ENCODE assay signal across 31 cellular contexts in the genomic region with DNA sequence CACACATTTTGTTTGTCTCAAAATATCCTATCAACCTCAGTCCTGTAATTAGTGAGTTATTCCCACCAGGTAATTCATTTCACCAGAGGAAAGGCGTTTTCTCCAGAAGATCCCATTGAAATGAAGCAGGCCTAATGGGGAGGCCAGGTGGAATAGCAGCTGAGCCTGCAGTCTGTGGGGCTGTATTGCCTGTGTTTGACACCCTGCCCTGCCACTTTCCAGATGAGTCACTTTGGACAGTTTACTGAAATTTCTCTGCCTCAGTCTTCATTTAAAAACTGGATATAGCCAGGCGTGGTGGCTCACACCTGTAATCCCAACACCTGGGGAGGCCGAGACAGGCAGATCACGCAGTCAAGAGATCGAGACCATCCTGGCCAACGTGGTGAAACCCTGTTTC.
"Had no signal": no experiment of that assay in that cellular context is flagged by ENCODE, and none has a peak within 500 bp of the region (broad histone marks: within the 10 kb centered on the region; RNA-seq: fewer than 3 reads in every experiment).

No MANE protein-coding gene starts in this region.

- H3K27ac Mint-ChIP-seq: activated B cell treated with CpG ODN at 0.5 μM for 24 hours; activated CD8-positive, alpha-beta memory T cell treated with anti-CD3 and anti-CD28 coated beads, Interleukin-2, amount 10 ng/mL, durations not matched to agents 7 days and 5 days; activated CD8-positive, alpha-beta T cell treated with anti-CD3 and anti-CD28 coated beads for 36 hours; activated naive CD4-positive, alpha-beta T cell treated with anti-CD3 and anti-CD28 coated beads, Interleukin-2, amount 10 ng/mL, durations not matched to agents 7 days and 5 days; activated naive CD4-positive, alpha-beta T cell treated with anti-CD3 and anti-CD28 coated beads, Interleukin-2, amount 50 U/mL, for 72 hours; activated naive CD8-positive, alpha-beta T cell treated with anti-CD3 and anti-CD28 coated beads, Interleukin-2, amount 10 ng/mL, durations not matched to agents 7 days and 5 days; activated T-cell treated with anti-CD3 and anti-CD28 coated beads, Interleukin-2, amount 50 U/mL, for 24 hours; activated T-cell treated with anti-CD3 and anti-CD28 coated beads, Interleukin-2, amount 50 U/mL, for 72 hours; brain; T-cell; T-helper 1 cell treated with Interleukin-12 subunit alpha and Interleukin-12 subunit beta and Interleukin-4 antibody, amounts not matched to agents 30 μg/mL and 1 μg/mL, for 36 hours had no signal

- H3K27me3 Mint-ChIP-seq: activated CD8-positive, alpha-beta T cell treated with anti-CD3 and anti-CD28 coated beads for 36 hours; activated T-cell treated with anti-CD3 and anti-CD28 coated beads, Interleukin-2, amount 50 U/mL, for 24 hours; brain; T-cell had no signal

- H3K4me3 ChIP-seq: ascending aorta, breast epithelium, cardiac muscle cell, colonic mucosa, esophagus muscularis mucosa had no signal

- H3K27me3 ChIP-seq: ascending aorta, breast epithelium, cardiac muscle cell, colonic mucosa, esophagus muscularis mucosa had no signal

- ATAC-seq: activated CD4-positive, CD25-positive, alpha-beta regulatory T cell treated with anti-CD3 and anti-CD28 coated beads, Interleukin-2, amount 50 U/mL, for 24 hours; activated CD8-positive, alpha-beta memory T cell treated with anti-CD3 and anti-CD28 coated beads, Interleukin-2, amount 10 ng/mL, durations not matched to agents 7 days and 5 days; activated CD8-positive, alpha-beta T cell treated with anti-CD3 and anti-CD28 coated beads for 36 hours; activated naive CD4-positive, alpha-beta T cell treated with anti-CD3 and anti-CD28 coated beads, Interleukin-2, amount 50 U/mL, for 72 hours; activated T-cell treated with anti-CD3 and anti-CD28 coated beads, Interleukin-2, amount 50 U/mL, for 72 hours; T-cell had no signal

- H3K27ac ChIP-seq: ascending aorta, breast epithelium, cardiac muscle cell, colonic mucosa, esophagus muscularis mucosa, WERI-Rb-1 had no signal

- H3K9me3 ChIP-seq: ascending aorta, breast epithelium, colonic mucosa, esophagus muscularis mucosa had no signal

- DNase-seq: activated B cell treated with CpG ODN at 0.5 μM for 24 hours; activated CD4-positive, alpha-beta T cell treated with anti-CD3 and anti-CD28 coated beads for 48 hours; activated CD4-positive, alpha-beta T cell treated with anti-CD3 and anti-CD28 coated beads, Interleukin-2, amount 50 U/mL, for 1 hour; activated CD4-positive, alpha-beta T cell treated with anti-CD3 and anti-CD28 coated beads, Interleukin-2, amount 50 U/mL, for 48 hours; activated CD8-positive, alpha-beta memory T cell treated with anti-CD3 and anti-CD28 coated beads, Interleukin-2, amount 10 ng/mL, durations not matched to agents 7 days and 5 days; activated CD8-positive, alpha-beta memory T cell treated with anti-CD3 and anti-CD28 coated beads, Interleukin-2, amount 50 U/mL, for 4 hours; activated CD8-positive, alpha-beta T cell treated with anti-CD3 and anti-CD28 coated beads for 36 hours; activated gamma-delta T cell; activated naive CD4-positive, alpha-beta T cell; activated naive CD4-positive, alpha-beta T cell treated with anti-CD3 and anti-CD28 coated beads, Interleukin-2, amount 10 ng/mL, durations not matched to agents 7 days and 5 days; activated naive CD8-positive, alpha-beta T cell treated with anti-CD3 and anti-CD28 coated beads, Interleukin-2, amount 10 ng/mL, durations not matched to agents 7 days and 5 days; activated T-cell treated with anti-CD3 and anti-CD28 coated beads for 4 hours; activated T-cell treated with anti-CD3 and anti-CD28 coated beads, Interleukin-2, amount 50 U/mL, for 24 hours; activated T-cell treated with anti-CD3 and anti-CD28 coated beads, Interleukin-2, amount 50 U/mL, for 72 hours; central memory CD4-positive, alpha-beta T cell; cerebellar nuclear complex; colonic mucosa; effector CD8-positive, alpha-beta T cell; foreskin melanocyte; SW 1271; T-cell; T1000; WERI-Rb-1 had no signal

- H3K4me1 Mint-ChIP-seq: activated B cell treated with CpG ODN at 0.5 μM for 24 hours; activated CD8-positive, alpha-beta memory T cell treated with anti-CD3 and anti-CD28 coated beads, Interleukin-2, amount 10 ng/mL, durations not matched to agents 7 days and 5 days; activated naive CD4-positive, alpha-beta T cell treated with anti-CD3 and anti-CD28 coated beads, Interleukin-2, amount 10 ng/mL, durations not matched to agents 7 days and 5 days; activated naive CD8-positive, alpha-beta T cell treated with anti-CD3 and anti-CD28 coated beads, Interleukin-2, amount 10 ng/mL, durations not matched to agents 7 days and 5 days had no signal

- H3K4me3 Mint-ChIP-seq: activated B cell treated with CpG ODN at 0.5 μM for 24 hours; activated CD8-positive, alpha-beta memory T cell treated with anti-CD3 and anti-CD28 coated beads, Interleukin-2, amount 10 ng/mL, durations not matched to agents 7 days and 5 days; activated CD8-positive, alpha-beta T cell treated with anti-CD3 and anti-CD28 coated beads for 36 hours; activated naive CD4-positive, alpha-beta T cell treated with anti-CD3 and anti-CD28 coated beads, Interleukin-2, amount 10 ng/mL, durations not matched to agents 7 days and 5 days; activated naive CD8-positive, alpha-beta T cell treated with anti-CD3 and anti-CD28 coated beads, Interleukin-2, amount 10 ng/mL, durations not matched to agents 7 days and 5 days; activated T-cell treated with anti-CD3 and anti-CD28 coated beads, Interleukin-2, amount 50 U/mL, for 24 hours; activated T-cell treated with anti-CD3 and anti-CD28 coated beads, Interleukin-2, amount 50 U/mL, for 72 hours; brain; T-cell; T-helper 1 cell treated with Interleukin-12 subunit alpha and Interleukin-12 subunit beta and Interleukin-4 antibody, amounts not matched to agents 30 μg/mL and 1 μg/mL, for 36 hours had no signal

- H3K9me3 Mint-ChIP-seq: activated B cell treated with CpG ODN at 0.5 μM for 24 hours; activated CD8-positive, alpha-beta T cell treated with anti-CD3 and anti-CD28 coated beads for 36 hours; activated naive CD4-positive, alpha-beta T cell treated with anti-CD3 and anti-CD28 coated beads, Interleukin-2, amount 10 ng/mL, durations not matched to agents 7 days and 5 days; activated naive CD4-positive, alpha-beta T cell treated with anti-CD3 and anti-CD28 coated beads, Interleukin-2, amount 50 U/mL, for 72 hours; activated T-cell treated with anti-CD3 and anti-CD28 coated beads, Interleukin-2, amount 50 U/mL, for 24 hours; brain; T-cell; T-helper 1 cell treated with Interleukin-12 subunit alpha and Interleukin-12 subunit beta and Interleukin-4 antibody, amounts not matched to agents 30 μg/mL and 1 μg/mL, for 36 hours had no signal

- H3K36me3 ChIP-seq: ascending aorta, breast epithelium, cardiac muscle cell, colonic mucosa, esophagus muscularis mucosa, WERI-Rb-1 had no signal

- H3K4me1 ChIP-seq: ascending aorta, breast epithelium, colonic mucosa, esophagus muscularis mucosa had no signal

- H3K36me3 Mint-ChIP-seq: activated CD8-positive, alpha-beta memory T cell treated with anti-CD3 and anti-CD28 coated beads, Interleukin-2, amount 10 ng/mL, durations not matched to agents 7 days and 5 days; activated naive CD4-positive, alpha-beta T cell treated with anti-CD3 and anti-CD28 coated beads, Interleukin-2, amount 10 ng/mL, durations not matched to agents 7 days and 5 days; activated naive CD4-positive, alpha-beta T cell treated with anti-CD3 and anti-CD28 coated beads, Interleukin-2, amount 50 U/mL, for 72 hours; activated naive CD8-positive, alpha-beta T cell treated with anti-CD3 and anti-CD28 coated beads, Interleukin-2, amount 10 ng/mL, durations not matched to agents 7 days and 5 days; brain; T-cell had no signal
